ENCODE assay signal across 14 cellular contexts in genomic region chr14:69004731-69005431, GRCh38. TPM values are rescaled to one million over a fixed set of nuclear protein-coding genes. Genes with fewer than 3 reads are reported as not detected.
DNase-seq lines count a peak whose midpoint lies in the region; ATAC-seq, FAIRE-seq and TF ChIP-seq lines count a peak whose summit lies in the region.
"Had no signal": no experiment of that assay in that cellular context is flagged by ENCODE, and none has a peak within 500 bp of the region (broad histone marks: within the 10 kb centered on the region; RNA-seq: fewer than 3 reads in every experiment).

No MANE protein-coding gene starts in this region.

- no peak for TF ChIP-seq POLR2A in H1 (IDR thresholded peaks at IDR 0.05; ENCODE audit: control extremely low read depth in 1 of 2, low read depth in 2 of 2, low read length in 2 of 2)

- no peaks in the 10 kb centered on the region for H4K20me1 ChIP-seq in H1 (replicated peaks in 1 of 2; ENCODE audit: control insufficient read depth in 1 of 2, insufficient read depth in 2 of 2, low read length in 2 of 2)

- 61% methylated on average over 7 of the region's 7 CpGs; no CpG with 5 or more reads in 1 of the 2 experiments for WGBS in H1 (ENCODE audit: extremely low coverage in 1 of 2, insufficient coverage in 1 of 2, insufficient read length in 1 of 2, insufficient replicate concordance in 2 of 2, low coverage in 1 of 2, low lambda C conversion rate in 2 of 2, missing lambda C conversion rate in 1 of 2), 2 experiments

- POLR2A ChIA-PET in H1 (lab: Charles Lee; ENCODE audit: partially characterized antibody) = interaction anchor here (0.6 to 2.2 kb wide), 8 partner anchors 19 to 1356 kb away, joined by 3 to 10 read pairs (median 3); partner anchors contain the start of gene ACTN1

- peaks cover 24% of the 10 kb centered on the region for H3K4me1 ChIP-seq in ACC112 (ENCODE audit: control insufficient read depth, insufficient read depth, low read length, unreplicated experiment)
- peaks cover 3 to 18% (median 11%) of the 10 kb centered on the region in 4 experiments for H3K4me1 ChIP-seq in H1 (replicated peaks in 1 of 4; ENCODE audit: control insufficient read depth in 3 of 4, insufficient read depth in 4 of 4, low read length in 3 of 4)
- H3K4me1 ChIP-seq in muscle layer of duodenum (ENCODE audit: control insufficient read depth in 1 of 2, insufficient read depth in 2 of 2, low read length in 2 of 2) = peaks cover 0 to 4% of the 10 kb centered on the region in 2 donors

- no peak overlapping the region for H3K14ac ChIP-seq in H1 (ENCODE audit: insufficient read length)

- CTCF ChIA-PET in H1 (lab: Charles Lee; ENCODE audit: partially characterized antibody) = interaction anchor here (0.6 to 1.5 kb wide), 11 partner anchors 13 to 122 kb away, joined by 3 to 6 read pairs (median 3); no protein-coding TSS in a partner anchor

- TF ChIP-seq EP300 in H1 (IDR thresholded peaks at IDR 0.05; ENCODE audit: borderline replicate concordance in 1 of 2, low read depth in 2 of 2, low read length in 2 of 2) = no peak

- H3K4me2 ChIP-seq in H1 (ENCODE audit: insufficient read depth in 1 of 2, low read depth in 2 of 2, low read length in 2 of 2) = peak overlapping the region; percentile 7 to 26; a peak in 1 of 4 replicates

- ATAC-seq in GM19463 (IDR thresholded peaks at IDR 0.05; ENCODE audit: unreplicated experiment) (no peak), HG03442 (IDR thresholded peaks at IDR 0.05; ENCODE audit: unreplicated experiment) (no peak), HG02763 (IDR thresholded peaks at IDR 0.05; ENCODE audit: unreplicated experiment) (no peak)

- no peak overlapping the region for H2AK5ac ChIP-seq in H1 (ENCODE audit: low read depth, low read length)

- H3K79me2 ChIP-seq in ACC112 (ENCODE audit: control insufficient read depth, insufficient read depth, low read length, unreplicated experiment) (no peaks in the 10 kb centered on the region), H1 (ENCODE audit: control insufficient read depth in 1 of 2, insufficient read depth in 2 of 2, low read length in 2 of 2) (no peaks in the 10 kb centered on the region)

- no peak overlapping the region for H3K56ac ChIP-seq in H1 (replicated peaks; ENCODE audit: insufficient read length, low read depth, low read length)

- H3K27me3 ChIP-seq in ACC112 (ENCODE audit: insufficient read depth, low read length) (no peaks in the 10 kb centered on the region), H1 (replicated peaks in 1 of 4; ENCODE audit: control insufficient read depth in 3 of 4, extremely low read depth in 1 of 4, insufficient read depth in 3 of 4, low read length in 3 of 4) (no peaks in the 10 kb centered on the region), muscle layer of duodenum (ENCODE audit: low read depth, low read length) (no peaks in the 10 kb centered on the region)
- H3K27me3 ChIP-seq: breast epithelium, ovary, upper lobe of left lung had no signal

- DNase-seq in NCI-H226 (peak; percentile 44), H1 (ENCODE audit: low read depth in 1 of 2, low spot score in 2 of 2) (no peak)
- no peak for DNase-seq in stimulated activated CD4-positive, alpha-beta T cell treated with anti-CD3 and anti-CD28 coated beads, Interleukin-4, amount 100 ng/mL, for 24 hours
- DNase-seq: NCI-H1105, NCI-H510A, RPMI8226 had no signal

- TF ChIP-seq RAD21 in H1 (IDR thresholded peaks at IDR 0.05 in 1 of 2, conservative IDR thresholded peaks at IDR 0.05 in 1 of 2; ENCODE audit: low read depth in 2 of 2, low read length in 2 of 2) = no peak

- H2BK120ac ChIP-seq in H1 (replicated peaks; ENCODE audit: low read depth, low read length) = no peak overlapping the region

- no peak overlapping the region for H3K9ac ChIP-seq in H1 (replicated peaks in 1 of 4; ENCODE audit: extremely low read depth in 1 of 4, low read depth in 3 of 4, low read length in 3 of 4)

- no peak overlapping the region; the same call in 1 of the 2 replicates for H2BK15ac ChIP-seq in H1 (ENCODE audit: low read length)

- no peaks in the 10 kb centered on the region for H3K36me3 ChIP-seq in ACC112 (ENCODE audit: insufficient read depth, low read length)
- H3K36me3 ChIP-seq in H1 (ENCODE audit: control insufficient read depth in 2 of 4, insufficient read depth in 4 of 4, low read length in 3 of 4) = no peaks in the 10 kb centered on the region
- no peaks in the 10 kb centered on the region for H3K36me3 ChIP-seq in muscle layer of duodenum (ENCODE audit: control insufficient read depth in 1 of 2, insufficient read depth in 2 of 2, low read length in 2 of 2)
- H3K36me3 ChIP-seq: breast epithelium, ovary, upper lobe of left lung had no signal

- no peak for FAIRE-seq in H1 (lab: Jason Lieb, UNC)

- H2BK12ac ChIP-seq in H1 (ENCODE audit: low read depth, low read length) = peak overlapping the region; percentile 42; the same call in 1 of the 2 replicates

- no peak overlapping the region for H3K23ac ChIP-seq in H1 (ENCODE audit: insufficient read length)

- H3K4ac ChIP-seq in H1 (replicated peaks; ENCODE audit: insufficient read length, low read depth, low read length) = no peak overlapping the region

- H3K27ac ChIP-seq in ACC112 (ENCODE audit: low read depth, low read length) (peak overlapping the region; percentile 57), H1 (ENCODE audit: low read depth, low read length) (no peak overlapping the region), muscle layer of duodenum (ENCODE audit: low read length) (peak overlapping the region; percentile 67)
- H3K27ac ChIP-seq: ovary, upper lobe of left lung had no signal

- no peaks in the 10 kb centered on the region for H3K79me1 ChIP-seq in H1 (ENCODE audit: low read depth, low read length)

- peak overlapping the region; percentile 34 for H3K4me3 ChIP-seq in ACC112 (ENCODE audit: low read depth, low read length)
- no peak overlapping the region for H3K4me3 ChIP-seq in H1 (ENCODE audit: extremely low read depth in 1 of 4, insufficient read depth in 2 of 4, low read depth in 3 of 4, low read length in 4 of 4)
- no peak overlapping the region for H3K4me3 ChIP-seq in muscle layer of duodenum (ENCODE audit: low read depth in 1 of 2, low read length in 2 of 2)
- H3K4me3 ChIP-seq: ovary, upper lobe of left lung had no signal

- H4K8ac ChIP-seq in H1 (ENCODE audit: extremely low read depth, insufficient read depth, low read length) = no peak overlapping the region

- no peak overlapping the region; the same call in 1 of the 2 replicates for H3K18ac ChIP-seq in H1 (ENCODE audit: extremely low read depth, low read length)

- TF ChIP-seq CTCF in H1 (IDR thresholded peaks at IDR 0.05; ENCODE audit: control extremely low read depth in 1 of 3, insufficient read depth in 1 of 3, low read depth in 1 of 3, low read length in 3 of 3) = no peak

- no peak overlapping the region for H4K91ac ChIP-seq in H1 (replicated peaks; ENCODE audit: insufficient read length, low read length)

- H2BK5ac ChIP-seq in H1 (ENCODE audit: low read depth, low read length) = peak overlapping the region; percentile 41; the same call in 1 of the 2 replicates

- no peaks in the 10 kb centered on the region; the same call in 1 of the 2 replicates for H3K23me2 ChIP-seq in H1 (ENCODE audit: low read depth, low read length)

- H2BK20ac ChIP-seq in H1 (ENCODE audit: low read length) = no peak overlapping the region; the same call in 1 of the 2 replicates

- H2AFZ ChIP-seq in ACC112 (ENCODE audit: low read length, unreplicated experiment) (peak overlapping the region; percentile 83), H1 (ENCODE audit: low read length) (peak overlapping the region; percentile 43)

- H4K5ac ChIP-seq in H1 (ENCODE audit: insufficient read length, low read depth, low read length) = no peak overlapping the region

- H3K9me3 ChIP-seq in H1 (ENCODE audit: insufficient read depth in 2 of 2, low read depth in 1 of 2, low read length in 1 of 2) = no peaks in the 10 kb centered on the region
- H3K9me3 ChIP-seq in muscle layer of duodenum (ENCODE audit: control insufficient read depth in 1 of 2, low read length in 2 of 2) = no peaks in the 10 kb centered on the region
- H3K9me3 ChIP-seq: breast epithelium, ovary, upper lobe of left lung had no signal

TF ChIP-seq in H1, 55 proteins besides CTCF, POLR2A, EP300 and RAD21:
- TF ChIP-seq JUN (IDR thresholded peaks at IDR 0.05; ENCODE audit: low read depth, low read length) (no peak), RFX5 (IDR thresholded peaks at IDR 0.05; ENCODE audit: borderline replicate concordance, low read depth, low read length) (no peak), PHF8 (conservative IDR thresholded peaks at IDR 0.05; ENCODE audit: low read depth, low read length) (no peak), TEAD4 (IDR thresholded peaks at IDR 0.05; ENCODE audit: low read depth, low read length) (0 out of 2 replicates have a peak, but pooled peaks have one; percentile 56)

RNA-seq across cellular contexts. Expression of gene ACTN1, which starts 25.8 kb away (rescaled TPM):
- total RNA-seq in H1 (2021; fragmentation: NEBNext Ultra II Directional; extraction: Animal tissue kit (Norgen Biotek cat#: 25700)) = 253 and 262 TPM in 2 replicates
- 236 and 302 TPM in 2 replicates for polyA plus RNA-seq in H1 (2011; rRNA removed)
- 181 TPM for polyA plus RNA-seq in H1 (2011; cell fraction: cytosol; rRNA removed)
- polyA plus RNA-seq in H1 (2011; cell fraction: nucleus; rRNA removed) = 508 TPM
- polyA plus RNA-seq in H1 (2012, experiment 1 of 2) = 230 to 270 TPM (median 252 TPM) in 4 replicates
- 133 TPM for polyA plus RNA-seq in H1 (2012, experiment 2 of 2)
- polyA plus RNA-seq in H1 (2013, experiment 1 of 2) = 162 TPM
- polyA plus RNA-seq in H1 (2013, experiment 2 of 2) = 147 TPM
- 205 and 224 TPM in 2 replicates for polyA minus RNA-seq in H1 (2011; rRNA and poly(A)+ RNA removed)
- 222 TPM for polyA minus RNA-seq in H1 (2011; cell fraction: cytosol; rRNA and poly(A)+ RNA removed)
- polyA minus RNA-seq in H1 (2011; cell fraction: nucleus; rRNA and poly(A)+ RNA removed) = 201 TPM
